ENCODE assay signal across 22 cellular contexts in the genomic region with DNA sequence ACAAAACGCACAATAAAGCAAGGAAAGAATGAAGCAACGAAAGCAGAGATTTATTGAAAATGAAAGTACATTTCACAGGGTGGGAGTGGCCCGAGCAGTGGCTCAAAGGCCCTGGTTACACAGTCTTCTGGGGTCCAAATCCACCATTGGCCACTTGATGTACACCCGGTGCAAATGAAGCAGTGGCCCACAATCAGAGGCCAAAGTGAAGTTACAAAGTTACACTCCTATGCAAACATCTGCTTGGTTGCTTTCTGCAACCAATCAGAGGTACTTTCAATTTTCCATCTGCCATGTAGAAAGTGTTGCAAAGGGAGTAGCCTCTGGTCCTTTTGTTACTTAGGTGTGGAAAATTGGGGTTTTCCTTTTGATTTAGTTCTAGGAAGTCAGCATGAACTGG. TPM values are rescaled to one million over a fixed set of nuclear protein-coding genes. Genes with fewer than 3 reads are reported as not detected.
A peak's percentile ranks its signal among the peaks of the same experiment; 100 is the strongest.
DNase-seq lines count a peak whose midpoint lies in the region; ATAC-seq and TF ChIP-seq lines count a peak whose summit lies in the region.
"Had no signal": no experiment of that assay in that cellular context is flagged by ENCODE, and none has a peak within 500 bp of the region (broad histone marks: within the 10 kb centered on the region; RNA-seq: fewer than 3 reads in every experiment).

No MANE protein-coding gene starts in this region.

- ATAC-seq in activated naive CD8-positive, alpha-beta T cell treated with anti-CD3 and anti-CD28 coated beads, Interleukin-2, amount 50 U/mL, for 24 hours, result no peak
- no peak for ATAC-seq in omental fat pad (ENCODE audit: low FRiP score)

- no peak overlapping the region for H3K27ac Mint-ChIP-seq in HFFc6
- no peak overlapping the region for H3K27ac Mint-ChIP-seq in activated naive CD8-positive, alpha-beta T cell treated with anti-CD3 and anti-CD28 coated beads, Interleukin-2, amount 50 U/mL, for 24 hours
- H3K27ac Mint-ChIP-seq: CD8-positive, alpha-beta memory T cell had no signal

- TF ChIP-seq CTCF in HFFc6 (IDR thresholded peaks at IDR 0.05), result no peak
- no peak for TF ChIP-seq CTCF in liver (IDR thresholded peaks at IDR 0.05; ENCODE audit: low read depth, low read length, missing input control)
- TF ChIP-seq CTCF in omental fat pad (IDR thresholded peaks at IDR 0.05), result no peak

- H3K27ac ChIP-seq in ACC112 (ENCODE audit: low read depth, low read length) (no peak overlapping the region), liver (ENCODE audit: low read depth in 1 of 2, low read length in 2 of 2) (no peak overlapping the region)
- H3K27ac ChIP-seq: C4-2B, HL-60, RWPE1 had no signal

- H3K4me1 ChIP-seq in ACC112 (ENCODE audit: control insufficient read depth, insufficient read depth, low read length, unreplicated experiment) (peaks cover 3% of the 10 kb centered on the region), liver (ENCODE audit: control insufficient read depth in 4 of 4, insufficient read depth in 4 of 4, low read length in 3 of 4) (peaks cover 0 to 15% (median 4%) of the 10 kb centered on the region in 4 donors)

- H3K4me3 ChIP-seq in ACC112 (ENCODE audit: low read depth, low read length), result peak overlapping the region; percentile 64
- H3K4me3 ChIP-seq in liver (ENCODE audit: low read depth in 1 of 3, low read length in 3 of 3), result peak overlapping the region; percentile 26 to 41 (median 37)

- peaks cover 8% of the 10 kb centered on the region; the same call in 1 of the 2 replicates for H3K4me1 Mint-ChIP-seq in HFFc6 (ENCODE audit: low read depth)
- no peaks in the 10 kb centered on the region for H3K4me1 Mint-ChIP-seq in activated naive CD8-positive, alpha-beta T cell treated with anti-CD3 and anti-CD28 coated beads, Interleukin-2, amount 50 U/mL, for 24 hours
- H3K4me1 Mint-ChIP-seq: CD8-positive, alpha-beta memory T cell had no signal

- no peaks in the 10 kb centered on the region for H3K36me3 ChIP-seq in ACC112 (ENCODE audit: insufficient read depth, low read length)
- H3K36me3 ChIP-seq in liver (ENCODE audit: control insufficient read depth in 4 of 4, insufficient read depth in 3 of 4, low read depth in 1 of 4, low read length in 3 of 4), result no peaks in the 10 kb centered on the region

- no peaks in the 10 kb centered on the region for H3K9me3 Mint-ChIP-seq in HFFc6
- peaks cover 11% of the 10 kb centered on the region for H3K9me3 Mint-ChIP-seq in activated naive CD8-positive, alpha-beta T cell treated with anti-CD3 and anti-CD28 coated beads, Interleukin-2, amount 50 U/mL, for 24 hours

- peaks cover 2% of the 10 kb centered on the region for H3K27me3 Mint-ChIP-seq in HFFc6 (ENCODE audit: insufficient read depth)
- peaks cover 2% of the 10 kb centered on the region for H3K27me3 Mint-ChIP-seq in activated naive CD8-positive, alpha-beta T cell treated with anti-CD3 and anti-CD28 coated beads, Interleukin-2, amount 50 U/mL, for 24 hours

- H2AFZ ChIP-seq in ACC112 (ENCODE audit: low read length, unreplicated experiment), result peak overlapping the region; percentile 80

- H3K9ac ChIP-seq in liver (ENCODE audit: low read depth in 1 of 2, low read length in 2 of 2), result no peak overlapping the region

- H3K9me3 ChIP-seq in liver (ENCODE audit: control insufficient read depth in 4 of 4, low read length in 3 of 4), result no peaks in the 10 kb centered on the region

- H3K27me3 ChIP-seq in ACC112 (ENCODE audit: insufficient read depth, low read length) (peaks cover 17% of the 10 kb centered on the region), liver (ENCODE audit: control insufficient read depth in 4 of 4, insufficient read depth in 4 of 4, low read length in 3 of 4) (no peaks in the 10 kb centered on the region)

- H3K36me3 Mint-ChIP-seq in HFFc6 (ENCODE audit: low read depth), result no peaks in the 10 kb centered on the region
- H3K36me3 Mint-ChIP-seq in activated naive CD8-positive, alpha-beta T cell treated with anti-CD3 and anti-CD28 coated beads, Interleukin-2, amount 50 U/mL, for 24 hours (ENCODE audit: low read depth), result no peaks in the 10 kb centered on the region
- H3K36me3 Mint-ChIP-seq: CD8-positive, alpha-beta memory T cell had no signal

- 57% methylated on average over 4 of the region's 4 CpGs for WGBS in liver

- peak overlapping the region; percentile 47; the same call in 1 of the 2 replicates for H3K4me3 Mint-ChIP-seq in HFFc6
- no peak overlapping the region for H3K4me3 Mint-ChIP-seq in activated naive CD8-positive, alpha-beta T cell treated with anti-CD3 and anti-CD28 coated beads, Interleukin-2, amount 50 U/mL, for 24 hours
- H3K4me3 Mint-ChIP-seq: CD8-positive, alpha-beta memory T cell had no signal

- H3K79me2 ChIP-seq in ACC112 (ENCODE audit: control insufficient read depth, insufficient read depth, low read length, unreplicated experiment), result no peaks in the 10 kb centered on the region

- TF ChIP-seq RAD21 in liver (IDR thresholded peaks at IDR 0.05), result no peak

- DNase-seq in HFFc6 (no peak), OCI-M1 (lab: John Stamatoyannopoulos, UW) (peak; percentile 19), AML-193 (lab: John Stamatoyannopoulos, UW) (no peak), omental fat pad (ENCODE audit: low spot score) (no peak), nucleus accumbens (lab: John Stamatoyannopoulos, UW) (no peak)
- no peak for DNase-seq in activated naive CD8-positive, alpha-beta T cell treated with anti-CD3 and anti-CD28 coated beads, Interleukin-2, amount 50 U/mL, for 24 hours
- DNase-seq: 8988T; CD8-positive, alpha-beta memory T cell; EL; GF-D8; KG1; MV-4-11; NCI-H1105 treated with DMSO at 0.1 percent for 48 hours; NCI-H2081; NCI-H2171 treated with DMSO at 0.1 percent for 48 hours; NCI-H526; SIG-M5 had no signal

TF ChIP-seq in liver, 16 proteins besides CTCF, POLR2A, EP300 and RAD21:
- no peak for TF ChIP-seq TAF1 (conservative IDR thresholded peaks at IDR 0.05)
- TF ChIP-seq MAX (IDR thresholded peaks at IDR 0.05), result no peak
- TF ChIP-seq, protein P1, sequence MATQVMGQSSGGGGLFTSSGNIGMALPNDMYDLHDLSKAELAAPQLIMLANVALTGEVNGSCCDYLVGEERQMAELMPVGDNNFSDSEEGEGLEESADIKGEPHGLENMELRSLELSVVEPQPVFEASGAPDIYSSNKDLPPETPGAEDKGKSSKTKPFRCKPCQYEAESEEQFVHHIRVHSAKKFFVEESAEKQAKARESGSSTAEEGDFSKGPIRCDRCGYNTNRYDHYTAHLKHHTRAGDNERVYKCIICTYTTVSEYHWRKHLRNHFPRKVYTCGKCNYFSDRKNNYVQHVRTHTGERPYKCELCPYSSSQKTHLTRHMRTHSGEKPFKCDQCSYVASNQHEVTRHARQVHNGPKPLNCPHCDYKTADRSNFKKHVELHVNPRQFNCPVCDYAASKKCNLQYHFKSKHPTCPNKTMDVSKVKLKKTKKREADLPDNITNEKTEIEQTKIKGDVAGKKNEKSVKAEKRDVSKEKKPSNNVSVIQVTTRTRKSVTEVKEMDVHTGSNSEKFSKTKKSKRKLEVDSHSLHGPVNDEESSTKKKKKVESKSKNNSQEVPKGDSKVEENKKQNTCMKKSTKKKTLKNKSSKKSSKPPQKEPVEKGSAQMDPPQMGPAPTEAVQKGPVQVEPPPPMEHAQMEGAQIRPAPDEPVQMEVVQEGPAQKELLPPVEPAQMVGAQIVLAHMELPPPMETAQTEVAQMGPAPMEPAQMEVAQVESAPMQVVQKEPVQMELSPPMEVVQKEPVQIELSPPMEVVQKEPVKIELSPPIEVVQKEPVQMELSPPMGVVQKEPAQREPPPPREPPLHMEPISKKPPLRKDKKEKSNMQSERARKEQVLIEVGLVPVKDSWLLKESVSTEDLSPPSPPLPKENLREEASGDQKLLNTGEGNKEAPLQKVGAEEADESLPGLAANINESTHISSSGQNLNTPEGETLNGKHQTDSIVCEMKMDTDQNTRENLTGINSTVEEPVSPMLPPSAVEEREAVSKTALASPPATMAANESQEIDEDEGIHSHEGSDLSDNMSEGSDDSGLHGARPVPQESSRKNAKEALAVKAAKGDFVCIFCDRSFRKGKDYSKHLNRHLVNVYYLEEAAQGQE (IDR thresholded peaks at IDR 0.05), result no peak
- no peak for TF ChIP-seq GABPA (IDR thresholded peaks at IDR 0.05 in 1 of 2, conservative IDR thresholded peaks at IDR 0.05 in 1 of 2)
- TF ChIP-seq FOXA1 (IDR thresholded peaks at IDR 0.05), result no peak
- no peak for TF ChIP-seq HNF4G (IDR thresholded peaks at IDR 0.05)
- no peak for TF ChIP-seq FOXA2 (IDR thresholded peaks at IDR 0.05)
- TF ChIP-seq HNF4A (conservative IDR thresholded peaks at IDR 0.05), result no peak
- TF ChIP-seq, protein P2, sequence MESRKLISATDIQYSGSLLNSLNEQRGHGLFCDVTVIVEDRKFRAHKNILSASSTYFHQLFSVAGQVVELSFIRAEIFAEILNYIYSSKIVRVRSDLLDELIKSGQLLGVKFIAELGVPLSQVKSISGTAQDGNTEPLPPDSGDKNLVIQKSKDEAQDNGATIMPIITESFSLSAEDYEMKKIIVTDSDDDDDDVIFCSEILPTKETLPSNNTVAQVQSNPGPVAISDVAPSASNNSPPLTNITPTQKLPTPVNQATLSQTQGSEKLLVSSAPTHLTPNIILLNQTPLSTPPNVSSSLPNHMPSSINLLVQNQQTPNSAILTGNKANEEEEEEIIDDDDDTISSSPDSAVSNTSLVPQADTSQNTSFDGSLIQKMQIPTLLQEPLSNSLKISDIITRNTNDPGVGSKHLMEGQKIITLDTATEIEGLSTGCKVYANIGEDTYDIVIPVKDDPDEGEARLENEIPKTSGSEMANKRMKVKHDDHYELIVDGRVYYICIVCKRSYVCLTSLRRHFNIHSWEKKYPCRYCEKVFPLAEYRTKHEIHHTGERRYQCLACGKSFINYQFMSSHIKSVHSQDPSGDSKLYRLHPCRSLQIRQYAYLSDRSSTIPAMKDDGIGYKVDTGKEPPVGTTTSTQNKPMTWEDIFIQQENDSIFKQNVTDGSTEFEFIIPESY (IDR thresholded peaks at IDR 0.05), result no peak
- TF ChIP-seq SP1 (IDR thresholded peaks at IDR 0.05), result no peak

RNA-seq across cellular contexts. Expression of gene DNAH14, which starts 10.0 kb away (rescaled TPM):
- 1 to 10 TPM; 6.0 to 8.4 (median 6.9) TPM for total RNA-seq in HFFc6 (2021; fragmentation: NEBNext Ultra II Directional; extraction: Animal tissue kit (Norgen Biotek cat#: 25700))
- total RNA-seq in liver (10 to 100 TPM; 12.5 to 19.8 TPM), omental fat pad (1 to 10 TPM; 3.5 to 7.0 (median 5.6) TPM)
- 1 to 10 TPM; 2.7 to 6.7 TPM for polyA plus RNA-seq in liver
- polyA plus RNA-seq: CD8-positive, alpha-beta memory T cell had no signal
